Comparison of ENCODE assay signal across 9 cellular contexts in genomic region chr1:25204797-25205441, GRCh38. TPM values are rescaled to one million over a fixed set of nuclear protein-coding genes. Genes with fewer than 3 reads are reported as not detected.
DNase-seq lines count a peak whose midpoint lies in the region; ATAC-seq and TF ChIP-seq lines count a peak whose summit lies in the region.
"Had no signal": no experiment of that assay in that cellular context is flagged by ENCODE, and none has a peak within 500 bp of the region (broad histone marks: within the 10 kb centered on the region; RNA-seq: fewer than 3 reads in every experiment).

No MANE protein-coding gene starts in this region.

- no peaks in the 10 kb centered on the region for H3K36me3 ChIP-seq in SK-N-MC (ENCODE audit: insufficient read depth, low read length)

- H3K9me3 Mint-ChIP-seq in endothelial cell (ENCODE audit: unreplicated experiment): no peaks in the 10 kb centered on the region
- H3K9me3 Mint-ChIP-seq: CD8-positive, alpha-beta memory T cell had no signal

- H3K9ac ChIP-seq in SK-N-MC (ENCODE audit: insufficient read length): peak overlapping the region; percentile 64

- H3K36me3 Mint-ChIP-seq in endothelial cell (ENCODE audit: low read depth, unreplicated experiment): no peaks in the 10 kb centered on the region
- H3K36me3 Mint-ChIP-seq: CD8-positive, alpha-beta memory T cell had no signal

- H3K27me3 Mint-ChIP-seq in endothelial cell (ENCODE audit: unreplicated experiment): peaks cover 4% of the 10 kb centered on the region

- DNase-seq in NCI-H187 treated with DMSO at 0.1 percent for 48 hours (lab: John Stamatoyannopoulos, UW) (peak; percentile 24), NCI-H187 (lab: John Stamatoyannopoulos, UW) (no peak), LHCN-M2 (ENCODE audit: low read depth) (peak; percentile 44), SK-N-MC (ENCODE audit: low read depth, low spot score) (peak; percentile 75), endothelial cell (ENCODE audit: low spot score) (no peak), mesenteric fat pad (ENCODE audit: low spot score) (peak; percentile 28), SHP77 treated with DMSO at 0.1 percent for 48 hours (lab: John Stamatoyannopoulos, UW) (no peak)

- peak overlapping the region; percentile 90 for H3K27ac ChIP-seq in SK-N-MC

- 0 out of 2 replicates have a peak overlapping the region, but pooled peaks have one; percentile 3 for H3K4me3 ChIP-seq in SK-N-MC

- peak; percentile 91 for TF ChIP-seq CTCF in endothelial cell (IDR thresholded peaks at IDR 0.05; ENCODE audit: unreplicated experiment)

- H3K4me3 Mint-ChIP-seq in endothelial cell (ENCODE audit: unreplicated experiment): no peak overlapping the region
- H3K4me3 Mint-ChIP-seq: CD8-positive, alpha-beta memory T cell had no signal

- no peaks in the 10 kb centered on the region for H3K9me3 ChIP-seq in SK-N-MC (ENCODE audit: low read depth, low read length)

- H3K27ac Mint-ChIP-seq in endothelial cell (ENCODE audit: unreplicated experiment): no peak overlapping the region
- H3K27ac Mint-ChIP-seq: CD8-positive, alpha-beta memory T cell had no signal

- ATAC-seq in HG03442 (IDR thresholded peaks at IDR 0.05; ENCODE audit: unreplicated experiment): no peak

- H3K4me1 Mint-ChIP-seq in endothelial cell (ENCODE audit: unreplicated experiment): peaks cover 14% of the 10 kb centered on the region

RNA-seq across cellular contexts. Expression of gene SYF2, which starts 27.4 kb away (rescaled TPM):
- total RNA-seq in LHCN-M2 (2014; rRNA removed) (50.4 and 52.6 TPM in 2 replicates), endothelial cell (ENCODE audit: unreplicated experiment) (34.9 TPM), mesenteric fat pad (31.9 TPM)
- 29.5 TPM for polyA plus RNA-seq in LHCN-M2 (2012)

RNA-seq across cellular contexts. Expression of gene RSRP1, which starts 42.3 kb away (rescaled TPM):
- 65.3 and 75.0 TPM in 2 replicates for total RNA-seq in LHCN-M2 (2014; rRNA removed)
- 15.5 TPM for polyA plus RNA-seq in LHCN-M2 (2012)
- total RNA-seq in endothelial cell (ENCODE audit: unreplicated experiment): 119 TPM
- total RNA-seq in mesenteric fat pad: 44.1 TPM

Comparison
In these comparisons a context has a peak if more than half of its experiments do, and no peak if none do; other contexts are left out.
1. DNase-seq: peak in NCI-H187 treated with DMSO at 0.1 percent for 48 hours (single experiment), LHCN-M2 (single experiment), SK-N-MC (single experiment) and mesenteric fat pad (single experiment); none in NCI-H187 (0 of 2), endothelial cell (single experiment) and SHP77 treated with DMSO at 0.1 percent for 48 hours (single experiment).